Comparison of ENCODE assay signal across 20 cellular contexts in the genomic region with DNA sequence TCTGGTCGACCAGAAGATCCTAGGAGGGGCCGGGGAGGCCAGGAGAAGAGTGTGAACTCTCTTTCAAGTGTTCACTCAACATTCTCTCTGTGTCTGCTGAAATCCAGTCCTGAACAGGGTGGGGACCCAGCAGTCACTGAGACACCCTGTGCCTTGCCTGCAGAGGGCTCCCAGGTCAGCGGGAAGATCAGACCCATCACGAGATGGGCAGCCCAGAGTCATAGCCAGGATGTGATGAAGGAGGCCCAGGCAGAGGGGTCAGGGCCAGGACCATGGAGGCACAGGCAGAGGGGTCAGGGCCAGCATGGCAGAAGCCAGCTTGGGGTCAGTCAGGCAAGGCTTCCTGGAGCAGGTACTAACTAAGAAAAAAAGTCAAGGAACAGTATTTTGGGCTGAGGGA. TPM values are rescaled to one million over a fixed set of nuclear protein-coding genes. Genes with fewer than 3 reads are reported as not detected.
A peak's percentile ranks its signal among the peaks of the same experiment; 100 is the strongest.
DNase-seq lines count a peak whose midpoint lies in the region; ATAC-seq, FAIRE-seq and TF ChIP-seq lines count a peak whose summit lies in the region.
"Had no signal": no experiment of that assay in that cellular context is flagged by ENCODE, and none has a peak within 500 bp of the region (broad histone marks: within the 10 kb centered on the region; RNA-seq: fewer than 3 reads in every experiment).

No MANE protein-coding gene starts in this region.

- POLR2A ChIA-PET in IMR-90 (lab: Charles Lee; ENCODE audit: unreplicated experiment): no interaction called here

- H3K9ac ChIP-seq in IMR-90 (ENCODE audit: low read depth, low read length): no peak overlapping the region
- no peak overlapping the region for H3K9ac ChIP-seq in Karpas-422 (ENCODE audit: low read length)
- no peak overlapping the region for H3K9ac ChIP-seq in kidney (ENCODE audit: low read length in 2 of 2)
- H3K9ac ChIP-seq: BLaER1 had no signal

- dilution Hi-C loops in IMR-90 (cut with HindIII; ENCODE audit: low sequenced_read_pairs, unreplicated experiment): no loop called here

- H3K9me3 ChIP-seq in IMR-90 (ENCODE audit: control insufficient read depth, insufficient read depth, low read length): no peaks in the 10 kb centered on the region
- H3K9me3 ChIP-seq in Karpas-422 (ENCODE audit: low read length): no peaks in the 10 kb centered on the region
- no peaks in the 10 kb centered on the region for H3K9me3 ChIP-seq in kidney (ENCODE audit: control insufficient read depth in 1 of 2, low read length in 2 of 2)
- H3K9me3 ChIP-seq: BLaER1, HAP-1 had no signal

- WGBS in IMR-90 (ENCODE audit: extremely low coverage in 2 of 2, insufficient read length in 1 of 2), 2 experiments: 80% methylated on average over 1 of the region's 4 CpGs; no CpG with 5 or more reads in 1 of the 2 experiments

- TF ChIP-seq POLR2A in IMR-90 (IDR thresholded peaks at IDR 0.05; ENCODE audit: low read depth, low read length): no peak

- H4K8ac ChIP-seq in IMR-90 (ENCODE audit: low read depth in 2 of 2, low read length in 2 of 2): no peak overlapping the region

- H2AK9ac ChIP-seq in IMR-90 (replicated peaks; ENCODE audit: low read depth, low read length, poor library complexity): peak overlapping the region; percentile 82

- no peak overlapping the region for H4K5ac ChIP-seq in IMR-90 (ENCODE audit: low read depth, low read length)

- H3K14ac ChIP-seq in IMR-90 (replicated peaks; ENCODE audit: low read depth, low read length): no peak overlapping the region

- no peak overlapping the region for H3K4me3 Mint-ChIP-seq in stimulated activated effector memory CD8-positive, alpha-beta T cell treated with anti-CD3 and anti-CD28 coated beads, Interleukin-12 subunit alpha, Interleukin-12 subunit beta, amount 100 ng/mL, for 72 hours
- H3K4me3 Mint-ChIP-seq: B cell; CD14-positive monocyte; CD4-positive, alpha-beta T cell; CD8-positive, alpha-beta memory T cell had no signal

- H3K4me1 ChIP-seq in IMR-90 (ENCODE audit: control insufficient read depth, insufficient read depth, low read length): no peaks in the 10 kb centered on the region
- peaks cover 59% of the 10 kb centered on the region for H3K4me1 ChIP-seq in Karpas-422 (ENCODE audit: low read length)
- H3K4me1 ChIP-seq in kidney (ENCODE audit: control insufficient read depth in 1 of 2, insufficient read depth in 1 of 2, low read depth in 1 of 2, low read length in 2 of 2): no peaks in the 10 kb centered on the region
- H3K4me1 ChIP-seq: BLaER1, HAP-1 had no signal

- TF ChIP-seq CTCF in IMR-90 (conservative IDR thresholded peaks at IDR 0.05; ENCODE audit: low read depth, low read length) (no peak), kidney (IDR thresholded peaks at IDR 0.05; ENCODE audit: borderline replicate concordance, extremely low read depth, insufficient read depth) (no peak)

- H3K79me1 ChIP-seq in IMR-90 (ENCODE audit: low read depth in 1 of 2, low read length in 2 of 2): peaks cover 18 to 42% of the 10 kb centered on the region in 2 experiments

- H3K4me2 ChIP-seq in IMR-90 (ENCODE audit: low read depth, low read length): no peak overlapping the region
- no peak overlapping the region for H3K4me2 ChIP-seq in Karpas-422 (ENCODE audit: low read depth, low read length, poor library complexity, severe bottlenecking)
- H3K4me2 ChIP-seq: BLaER1 had no signal

- H3K36me3 Mint-ChIP-seq in stimulated activated effector memory CD8-positive, alpha-beta T cell treated with anti-CD3 and anti-CD28 coated beads, Interleukin-12 subunit alpha, Interleukin-12 subunit beta, amount 100 ng/mL, for 72 hours: peaks cover 44% of the 10 kb centered on the region

- H2BK20ac ChIP-seq in IMR-90 (ENCODE audit: low read depth, low read length): no peak overlapping the region

- peaks cover 5% of the 10 kb centered on the region for H3K9me1 ChIP-seq in IMR-90 (ENCODE audit: insufficient read depth, low read length)

- no peak for TF ChIP-seq RAD21 in IMR-90 (IDR thresholded peaks at IDR 0.05; ENCODE audit: low read length)

- ATAC-seq in IMR-90 (ENCODE audit: low read depth) (no peak), GM18517 (IDR thresholded peaks at IDR 0.05; ENCODE audit: unreplicated experiment) (no peak)
- ATAC-seq in stimulated activated effector memory CD8-positive, alpha-beta T cell treated with anti-CD3 and anti-CD28 coated beads, Interleukin-12 subunit alpha, Interleukin-12 subunit beta, amount 100 ng/mL, for 72 hours: peak; percentile 19
- ATAC-seq: GM12878 had no signal

- no peak overlapping the region for H4K91ac ChIP-seq in IMR-90 (ENCODE audit: insufficient read depth, low read depth, low read length)

- H3K4me1 Mint-ChIP-seq in stimulated activated effector memory CD8-positive, alpha-beta T cell treated with anti-CD3 and anti-CD28 coated beads, Interleukin-12 subunit alpha, Interleukin-12 subunit beta, amount 100 ng/mL, for 72 hours: peaks cover 9% of the 10 kb centered on the region
- H3K4me1 Mint-ChIP-seq: CD14-positive monocyte; CD8-positive, alpha-beta memory T cell had no signal

- no peak overlapping the region for H3K56ac ChIP-seq in IMR-90 (ENCODE audit: extremely low read depth, insufficient read depth, low read length)

- no TSS peak for BruUV-seq in IMR-90 (replicated peaks; lab: Mats Ljungman, UMichigan)

- no peak overlapping the region for H2BK5ac ChIP-seq in IMR-90 (ENCODE audit: low read depth, low read length, poor library complexity, severe bottlenecking)

- H3K27ac Mint-ChIP-seq in stimulated activated effector memory CD8-positive, alpha-beta T cell treated with anti-CD3 and anti-CD28 coated beads, Interleukin-12 subunit alpha, Interleukin-12 subunit beta, amount 100 ng/mL, for 72 hours: no peak overlapping the region
- H3K27ac Mint-ChIP-seq: B cell; CD14-positive monocyte; CD4-positive, alpha-beta T cell had no signal

- H3K27ac ChIP-seq in IMR-90 (ENCODE audit: insufficient read depth, low read length) (no peak overlapping the region), Karpas-422 (ENCODE audit: low read length) (peak overlapping the region; percentile 57), kidney (ENCODE audit: low read depth in 2 of 2, low read length in 2 of 2) (no peak overlapping the region)
- H3K27ac ChIP-seq: BLaER1 had no signal

- in situ Hi-C loops in IMR-90 (cut with MboI; ENCODE audit: low sequenced_read_pairs): no loop called here

- peaks cover 9% of the 10 kb centered on the region for H3K79me2 ChIP-seq in Karpas-422 (ENCODE audit: low read length)

- no peak overlapping the region for H3K18ac ChIP-seq in IMR-90 (ENCODE audit: low read depth, low read length)

- peaks cover 15% of the 10 kb centered on the region; the same call in 1 of the 2 replicates for H4K20me1 ChIP-seq in IMR-90 (ENCODE audit: insufficient read depth, low read length)
- H4K20me1 ChIP-seq in Karpas-422 (ENCODE audit: insufficient read depth, low read depth, low read length): no peaks in the 10 kb centered on the region
- H4K20me1 ChIP-seq: BLaER1 had no signal

- H3K36me3 ChIP-seq in IMR-90 (ENCODE audit: control insufficient read depth, insufficient read depth, low read length): peaks cover 80% of the 10 kb centered on the region
- peaks cover 64% of the 10 kb centered on the region for H3K36me3 ChIP-seq in Karpas-422 (ENCODE audit: insufficient read depth, low read length)
- peaks cover 9 to 20% of the 10 kb centered on the region in 2 donors for H3K36me3 ChIP-seq in kidney (ENCODE audit: control insufficient read depth in 1 of 2, insufficient read depth in 2 of 2, low read length in 2 of 2)

- H3K4ac ChIP-seq in IMR-90 (ENCODE audit: low read depth, low read length): no peak overlapping the region

- H3K9me2 ChIP-seq in Karpas-422 (replicated peaks; ENCODE audit: insufficient read depth, low read length): no peaks in the 10 kb centered on the region

- FAIRE-seq in kidney (lab: Jason Lieb, UNC): no peak
- FAIRE-seq: D721Med, GM12878, H54 had no signal

- DNase-seq in IMR-90 (no peak), Karpas-422 (no peak), kidney (peak; percentile 56)
- no peak for DNase-seq in stimulated activated effector memory CD8-positive, alpha-beta T cell treated with anti-CD3 and anti-CD28 coated beads, Interleukin-12 subunit alpha, Interleukin-12 subunit beta, amount 100 ng/mL, for 72 hours (ENCODE audit: low spot score in 2 of 2)
- no peak for DNase-seq in activated CD4-positive, alpha-beta T cell treated with anti-CD3 and anti-CD28 coated beads, Interleukin-2, amount 50 U/mL, for 1 hour
- DNase-seq: CD4-positive, alpha-beta T cell; CD8-positive, alpha-beta memory T cell; DMS 273 treated with DMSO at 0.1 percent for 48 hours; DMS79; EL; GDM1; GOT3 had no signal

- no peak overlapping the region for H3K23ac ChIP-seq in IMR-90 (ENCODE audit: low read depth, low read length)

- no peak overlapping the region for H2BK120ac ChIP-seq in IMR-90 (ENCODE audit: low read depth, low read length)

- H3K27me3 ChIP-seq in IMR-90 (ENCODE audit: control insufficient read depth, insufficient read depth, low read length) (no peaks in the 10 kb centered on the region), Karpas-422 (ENCODE audit: low read length) (no peaks in the 10 kb centered on the region)
- H3K27me3 ChIP-seq: BLaER1 had no signal

- no peak overlapping the region for H3K4me3 ChIP-seq in IMR-90 (ENCODE audit: insufficient read depth, low read depth, low read length)
- no peak overlapping the region for H3K4me3 ChIP-seq in Karpas-422 (ENCODE audit: low read length)
- H3K4me3 ChIP-seq in kidney (ENCODE audit: low read length in 2 of 2): no peak overlapping the region
- H3K4me3 ChIP-seq: BLaER1, GM12878, HAP-1 had no signal

- H3K9me3 Mint-ChIP-seq in stimulated activated effector memory CD8-positive, alpha-beta T cell treated with anti-CD3 and anti-CD28 coated beads, Interleukin-12 subunit alpha, Interleukin-12 subunit beta, amount 100 ng/mL, for 72 hours: no peaks in the 10 kb centered on the region
- H3K9me3 Mint-ChIP-seq: CD4-positive, alpha-beta T cell; CD8-positive, alpha-beta memory T cell had no signal

- CTCF ChIA-PET in IMR-90 (lab: Yijun Ruan, JAX): no interaction called here

- no peak overlapping the region for H2BK15ac ChIP-seq in IMR-90 (ENCODE audit: low read depth, low read length)

- H2AFZ ChIP-seq in IMR-90 (replicated peaks; ENCODE audit: low read length, poor library complexity) (peak overlapping the region; percentile 43), Karpas-422 (ENCODE audit: low read length) (no peak overlapping the region)

- no peak overlapping the region for H2AK5ac ChIP-seq in IMR-90 (ENCODE audit: low read depth, low read length)

- intact Hi-C loops in IMR-90 (cut with micrococcal nuclease): no loop called here
- intact Hi-C loops in kidney (cut with DNase I): no loop called here

RNA-seq across cellular contexts. Expression of a gene that starts 9.4 kb away (rescaled TPM):
- total RNA-seq in IMR-90 (2012; rRNA removed) (6.3 and 6.9 TPM in 2 replicates), kidney (24.3 TPM)
- polyA plus RNA-seq in IMR-90 (2012; rRNA removed) (29.0 and 29.8 TPM in 2 replicates), kidney (ENCODE audit: insufficient read depth, low read depth, low replicate concordance) (3.3 TPM)
- polyA plus RNA-seq in IMR-90 (2012; cell fraction: cytosol; rRNA removed): 45.8 and 88.1 TPM in 2 replicates
- 107 and 168 TPM in 2 replicates for polyA plus RNA-seq in IMR-90 (2012; cell fraction: nucleus; rRNA removed; ENCODE audit: low replicate concordance)
- 26.9 and 33.8 TPM in 2 replicates for total RNA-seq in Karpas-422 (2014; rRNA removed; shearing (Covaris generic); ENCODE audit: low replicate concordance)

RNA-seq across cellular contexts. Expression of a gene that starts 35.6 kb away (rescaled TPM):
- total RNA-seq in IMR-90 (2012; rRNA removed) (14.2 and 14.9 TPM in 2 replicates), kidney (55.3 TPM)
- polyA plus RNA-seq in IMR-90 (2012; rRNA removed) (23.2 and 23.5 TPM in 2 replicates), kidney (ENCODE audit: insufficient read depth, low read depth, low replicate concordance) (45.8 TPM)
- 12.9 and 22.5 TPM in 2 replicates for polyA plus RNA-seq in IMR-90 (2012; cell fraction: cytosol; rRNA removed)
- polyA plus RNA-seq in IMR-90 (2012; cell fraction: nucleus; rRNA removed; ENCODE audit: low replicate concordance): 64.0 and 115 TPM in 2 replicates
- 31.3 and 58.0 TPM in 2 replicates for total RNA-seq in Karpas-422 (2014; rRNA removed; shearing (Covaris generic); ENCODE audit: low replicate concordance)

RNA-seq across cellular contexts. Expression of a gene that starts 35.9 kb away (rescaled TPM):
- total RNA-seq in IMR-90 (2012; rRNA removed) (7.7 and 8.6 TPM in 2 replicates), kidney (27.9 TPM)
- polyA plus RNA-seq in IMR-90 (2012; rRNA removed) (8.6 and 9.4 TPM in 2 replicates), kidney (ENCODE audit: insufficient read depth, low read depth, low replicate concordance) (14.3 TPM)
- 6.5 and 8.3 TPM in 2 replicates for polyA plus RNA-seq in IMR-90 (2012; cell fraction: cytosol; rRNA removed)
- 6.8 and 11.6 TPM in 2 replicates for polyA plus RNA-seq in IMR-90 (2012; cell fraction: nucleus; rRNA removed; ENCODE audit: low replicate concordance)
- total RNA-seq in Karpas-422 (2014; rRNA removed; shearing (Covaris generic); ENCODE audit: low replicate concordance): 5.9 and 9.2 TPM in 2 replicates
